3 cellular contexts compared by ENCODE assay signal in the genomic region with DNA sequence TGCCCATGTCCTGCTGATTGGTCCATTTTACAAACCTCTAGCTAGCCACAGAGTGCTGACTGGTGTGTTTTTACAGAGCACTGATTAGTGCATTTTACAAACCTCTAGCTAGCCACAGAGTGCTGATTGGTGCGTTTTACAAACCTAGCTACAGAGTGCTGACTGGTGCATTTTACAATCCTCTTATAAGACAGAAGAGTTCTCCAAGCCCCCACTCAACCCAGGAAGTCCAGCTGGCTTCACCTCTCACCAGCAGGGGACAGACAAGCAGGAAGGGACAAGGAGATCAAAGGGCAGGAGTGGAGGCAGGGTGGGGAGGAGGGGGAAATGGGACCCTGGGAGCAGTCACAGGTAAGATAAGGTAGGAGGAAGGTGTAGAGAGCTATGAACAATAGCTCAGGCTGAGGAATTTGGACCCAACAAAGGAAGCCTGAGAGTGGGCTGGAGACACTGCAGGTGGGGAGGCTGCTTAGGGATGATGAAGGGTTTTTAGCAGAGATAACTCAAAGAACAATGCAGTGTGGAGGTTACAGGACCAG.
TF ChIP-seq lines count a peak whose summit lies in the region.

No MANE protein-coding gene starts in this region.

TF ChIP-seq in GM23338, 12 proteins besides CTCF, POLR2A, EP300 and RAD21:
- TF ChIP-seq NANOG (IDR thresholded peaks at IDR 0.05; ENCODE audit: borderline replicate concordance) = no peak
- TF ChIP-seq, protein P1, sequence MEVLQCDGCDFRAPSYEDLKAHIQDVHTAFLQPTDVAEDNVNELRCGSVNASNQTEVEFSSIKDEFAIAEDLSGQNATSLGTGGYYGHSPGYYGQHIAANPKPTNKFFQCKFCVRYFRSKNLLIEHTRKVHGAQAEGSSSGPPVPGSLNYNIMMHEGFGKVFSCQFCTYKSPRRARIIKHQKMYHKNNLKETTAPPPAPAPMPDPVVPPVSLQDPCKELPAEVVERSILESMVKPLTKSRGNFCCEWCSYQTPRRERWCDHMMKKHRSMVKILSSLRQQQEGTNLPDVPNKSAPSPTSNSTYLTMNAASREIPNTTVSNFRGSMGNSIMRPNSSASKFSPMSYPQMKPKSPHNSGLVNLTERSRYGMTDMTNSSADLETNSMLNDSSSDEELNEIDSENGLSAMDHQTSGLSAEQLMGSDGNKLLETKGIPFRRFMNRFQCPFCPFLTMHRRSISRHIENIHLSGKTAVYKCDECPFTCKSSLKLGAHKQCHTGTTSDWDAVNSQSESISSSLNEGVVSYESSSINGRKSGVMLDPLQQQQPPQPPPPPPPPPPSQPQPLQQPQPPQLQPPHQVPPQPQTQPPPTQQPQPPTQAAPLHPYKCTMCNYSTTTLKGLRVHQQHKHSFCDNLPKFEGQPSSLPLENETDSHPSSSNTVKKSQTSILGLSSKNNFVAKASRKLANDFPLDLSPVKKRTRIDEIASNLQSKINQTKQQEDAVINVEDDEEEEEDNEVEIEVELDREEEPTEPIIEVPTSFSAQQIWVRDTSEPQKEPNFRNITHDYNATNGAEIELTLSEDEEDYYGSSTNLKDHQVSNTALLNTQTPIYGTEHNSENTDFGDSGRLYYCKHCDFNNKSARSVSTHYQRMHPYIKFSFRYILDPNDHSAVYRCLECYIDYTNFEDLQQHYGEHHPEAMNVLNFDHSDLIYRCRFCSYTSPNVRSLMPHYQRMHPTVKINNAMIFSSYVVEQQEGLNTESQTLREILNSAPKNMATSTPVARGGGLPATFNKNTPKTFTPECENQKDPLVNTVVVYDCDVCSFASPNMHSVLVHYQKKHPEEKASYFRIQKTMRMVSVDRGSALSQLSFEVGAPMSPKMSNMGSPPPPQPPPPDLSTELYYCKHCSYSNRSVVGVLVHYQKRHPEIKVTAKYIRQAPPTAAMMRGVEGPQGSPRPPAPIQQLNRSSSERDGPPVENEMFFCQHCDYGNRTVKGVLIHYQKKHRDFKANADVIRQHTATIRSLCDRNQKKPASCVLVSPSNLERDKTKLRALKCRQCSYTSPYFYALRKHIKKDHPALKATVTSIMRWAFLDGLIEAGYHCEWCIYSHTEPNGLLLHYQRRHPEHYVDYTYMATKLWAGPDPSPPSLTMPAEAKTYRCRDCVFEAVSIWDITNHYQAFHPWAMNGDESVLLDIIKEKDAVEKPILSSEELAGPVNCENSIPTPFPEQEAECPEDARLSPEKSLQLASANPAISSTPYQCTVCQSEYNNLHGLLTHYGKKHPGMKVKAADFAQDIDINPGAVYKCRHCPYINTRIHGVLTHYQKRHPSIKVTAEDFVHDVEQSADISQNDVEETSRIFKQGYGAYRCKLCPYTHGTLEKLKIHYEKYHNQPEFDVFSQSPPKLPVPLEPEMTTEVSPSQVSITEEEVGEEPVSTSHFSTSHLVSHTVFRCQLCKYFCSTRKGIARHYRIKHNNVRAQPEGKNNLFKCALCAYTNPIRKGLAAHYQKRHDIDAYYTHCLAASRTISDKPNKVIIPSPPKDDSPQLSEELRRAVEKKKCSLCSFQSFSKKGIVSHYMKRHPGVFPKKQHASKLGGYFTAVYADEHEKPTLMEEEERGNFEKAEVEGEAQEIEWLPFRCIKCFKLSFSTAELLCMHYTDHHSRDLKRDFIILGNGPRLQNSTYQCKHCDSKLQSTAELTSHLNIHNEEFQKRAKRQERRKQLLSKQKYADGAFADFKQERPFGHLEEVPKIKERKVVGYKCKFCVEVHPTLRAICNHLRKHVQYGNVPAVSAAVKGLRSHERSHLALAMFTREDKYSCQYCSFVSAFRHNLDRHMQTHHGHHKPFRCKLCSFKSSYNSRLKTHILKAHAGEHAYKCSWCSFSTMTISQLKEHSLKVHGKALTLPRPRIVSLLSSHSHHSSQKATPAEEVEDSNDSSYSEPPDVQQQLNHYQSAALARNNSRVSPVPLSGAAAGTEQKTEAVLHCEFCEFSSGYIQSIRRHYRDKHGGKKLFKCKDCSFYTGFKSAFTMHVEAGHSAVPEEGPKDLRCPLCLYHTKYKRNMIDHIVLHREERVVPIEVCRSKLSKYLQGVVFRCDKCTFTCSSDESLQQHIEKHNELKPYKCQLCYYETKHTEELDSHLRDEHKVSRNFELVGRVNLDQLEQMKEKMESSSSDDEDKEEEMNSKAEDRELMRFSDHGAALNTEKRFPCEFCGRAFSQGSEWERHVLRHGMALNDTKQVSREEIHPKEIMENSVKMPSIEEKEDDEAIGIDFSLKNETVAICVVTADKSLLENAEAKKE (CRISPR knock-in tag; IDR thresholded peaks at IDR 0.05) = peak; percentile 64

TF ChIP-seq in IMR-90, 13 proteins besides CTCF, POLR2A, EP300 and RAD21:
- no peak for TF ChIP-seq BHLHE40 (IDR thresholded peaks at IDR 0.05; ENCODE audit: low read depth, low read length)
- peak; percentile 74 for TF ChIP-seq MAFK (IDR thresholded peaks at IDR 0.05; ENCODE audit: low read depth, low read length)
TF ChIP-seq in IMR-90: peak in this region for 1.

TF ChIP-seq in H1, 55 proteins besides CTCF, POLR2A, EP300 and RAD21:
- TF ChIP-seq BACH1 (IDR thresholded peaks at IDR 0.05; ENCODE audit: low read length) (no peak), MAFK (IDR thresholded peaks at IDR 0.05; ENCODE audit: low read depth, low read length) (peak; percentile 72), SIX5 (IDR thresholded peaks at IDR 0.05; ENCODE audit: low read depth, low read length) (no peak), SP4 (IDR thresholded peaks at IDR 0.05; ENCODE audit: low read length) (no peak), HDAC6 (IDR thresholded peaks at IDR 0.05; ENCODE audit: low read depth, low read length) (no peak)
TF ChIP-seq in H1: peak in this region for 1.
